In the genomic region with DNA sequence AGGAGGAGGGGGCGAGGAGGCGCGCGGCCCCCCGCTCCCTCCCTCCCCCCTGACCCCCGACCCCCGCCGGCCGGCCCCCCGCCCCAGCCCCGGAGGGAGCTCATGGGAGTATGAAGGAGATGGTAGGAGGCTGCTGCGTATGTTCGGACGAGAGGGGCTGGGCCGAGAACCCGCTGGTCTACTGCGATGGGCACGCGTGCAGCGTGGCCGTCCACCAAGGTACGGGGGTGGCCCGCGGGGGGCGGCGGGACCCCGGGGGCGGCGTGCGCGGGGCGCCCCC, we compare ENCODE assay signal across 7 cellular contexts. TPM values are rescaled to one million over a fixed set of nuclear protein-coding genes. Genes with fewer than 3 reads are reported as not detected.
DNase-seq lines count a peak whose midpoint lies in the region; ATAC-seq and TF ChIP-seq lines count a peak whose summit lies in the region.

No MANE protein-coding gene starts in this region.

- no peak overlapping the region for H3K27ac Mint-ChIP-seq in activated B cell treated with CpG ODN at 0.5 μM for 24 hours
- peak overlapping the region; percentile 100 for H3K27ac Mint-ChIP-seq in stimulated activated memory B cell treated with anti-CD40 and anti-IgM and Interleukin-4, amounts not matched to agents 10 μg/mL and 1 μg/mL and 100 μg/mL, for 72 hours

- CTCF ChIA-PET in HCT116 (lab: Charles Lee) (no interaction called here), activated B cell treated with CpG ODN at 0.5 μM for 24 hours (lab: Charles Lee) (interaction anchor here (0.6 to 1.9 kb wide), 4 partner anchors 26 to 147 kb away, joined by 3 to 10 read pairs (median 4); no protein-coding TSS in a partner anchor)

- H3K4me2 ChIP-seq in HCT116 (ENCODE audit: low read length): peak overlapping the region; percentile 96

- peaks cover 43% of the 10 kb centered on the region for H3K36me3 Mint-ChIP-seq in activated B cell treated with CpG ODN at 0.5 μM for 24 hours (ENCODE audit: low read depth)
- peaks cover 21% of the 10 kb centered on the region for H3K36me3 Mint-ChIP-seq in stimulated activated memory B cell treated with anti-CD40 and anti-IgM and Interleukin-4, amounts not matched to agents 10 μg/mL and 1 μg/mL and 100 μg/mL, for 72 hours

- no peak overlapping the region for H2AFZ ChIP-seq in HCT116 (ENCODE audit: low read depth, low read length, poor library complexity, severe bottlenecking)

- no peaks in the 10 kb centered on the region for H4K20me1 ChIP-seq in HCT116 (ENCODE audit: insufficient read depth)

- no peaks in the 10 kb centered on the region for H3K27me3 ChIP-seq in HCT116 (ENCODE audit: insufficient read depth, low read length)

- no peaks in the 10 kb centered on the region for H3K9me2 ChIP-seq in HCT116 (ENCODE audit: insufficient read depth)

- peaks cover 51% of the 10 kb centered on the region for H3K4me1 Mint-ChIP-seq in activated B cell treated with CpG ODN at 0.5 μM for 24 hours
- peaks cover 71% of the 10 kb centered on the region for H3K4me1 Mint-ChIP-seq in stimulated activated memory B cell treated with anti-CD40 and anti-IgM and Interleukin-4, amounts not matched to agents 10 μg/mL and 1 μg/mL and 100 μg/mL, for 72 hours

- peaks cover 10 to 25% of the 10 kb centered on the region in 2 experiments; a peak in 2 of 4 replicates for H3K36me3 ChIP-seq in HCT116 (ENCODE audit: control insufficient read depth in 1 of 2, insufficient read depth in 2 of 2, low read length in 2 of 2)

- H3K9me3 ChIP-seq in HCT116 (ENCODE audit: control insufficient read depth in 1 of 2, insufficient read depth in 1 of 2, low read depth in 1 of 2, low read length in 2 of 2): no peaks in the 10 kb centered on the region

- H3K9me3 Mint-ChIP-seq in activated B cell treated with CpG ODN at 0.5 μM for 24 hours: no peaks in the 10 kb centered on the region
- H3K9me3 Mint-ChIP-seq in stimulated activated memory B cell treated with anti-CD40 and anti-IgM and Interleukin-4, amounts not matched to agents 10 μg/mL and 1 μg/mL and 100 μg/mL, for 72 hours: no peaks in the 10 kb centered on the region

- peak overlapping the region; percentile 77 to 91 for H3K4me3 ChIP-seq in HCT116 (replicated peaks in 1 of 2; ENCODE audit: low read depth in 1 of 2, low read length in 2 of 2)

- no peak for TF ChIP-seq RAD21 in HCT116 (IDR thresholded peaks at IDR 0.05; ENCODE audit: low read depth)

- TF ChIP-seq CTCF in HCT116 (IDR thresholded peaks at IDR 0.05 in 2 of 3, conservative IDR thresholded peaks at IDR 0.05 in 1 of 3; ENCODE audit: borderline replicate concordance in 1 of 3, insufficient read depth in 1 of 3, low read depth in 2 of 3, low read length in 2 of 3) (no peak), activated B cell treated with CpG ODN at 0.5 μM for 24 hours (IDR thresholded peaks at IDR 0.05) (no peak)

- H3K4me1 ChIP-seq in HCT116 (ENCODE audit: control insufficient read depth in 1 of 2, insufficient read depth in 2 of 2, low read length in 2 of 2): peaks cover 25 to 54% of the 10 kb centered on the region in 2 experiments

- RAD21 ChIA-PET in HCT116 (lab: Charles Lee; ENCODE audit: low non-redundant PET in 1 of 2, low total read pairs in 2 of 2, uncharacterized antibody in 2 of 2, unreplicated experiment in 2 of 2): no interaction called here

- no peaks in the 10 kb centered on the region for H3K27me3 Mint-ChIP-seq in activated B cell treated with CpG ODN at 0.5 μM for 24 hours
- H3K27me3 Mint-ChIP-seq in stimulated activated memory B cell treated with anti-CD40 and anti-IgM and Interleukin-4, amounts not matched to agents 10 μg/mL and 1 μg/mL and 100 μg/mL, for 72 hours: no peaks in the 10 kb centered on the region

- DNase-seq in HCT116 (ENCODE audit: low read depth, low spot score) (no peak), activated B cell treated with CpG ODN at 0.5 μM for 24 hours (peak; percentile 48), hepatic stellate cell (ENCODE audit: low spot score) (peak; percentile 60), T1000 (lab: John Stamatoyannopoulos, UW) (no peak)

- peak overlapping the region; percentile 90 for H3K4me3 Mint-ChIP-seq in activated B cell treated with CpG ODN at 0.5 μM for 24 hours
- peak overlapping the region; percentile 91 for H3K4me3 Mint-ChIP-seq in stimulated activated memory B cell treated with anti-CD40 and anti-IgM and Interleukin-4, amounts not matched to agents 10 μg/mL and 1 μg/mL and 100 μg/mL, for 72 hours

- H3K9ac ChIP-seq in HCT116 (ENCODE audit: low read length): peak overlapping the region; percentile 85

- POLR2A ChIA-PET in HCT116 (lab: Charles Lee) (interaction anchor here (0.6 to 1.4 kb wide), 2 partner anchors 28 to 41 kb away, joined by 3 to 4 read pairs; no protein-coding TSS in a partner anchor), activated B cell treated with CpG ODN at 0.5 μM for 24 hours (lab: Charles Lee) (interaction anchor here (0.6 to 7.4 kb wide), 17 partner anchors 13 to 495 kb away, joined by 3 to 73 read pairs (median 5); partner anchors contain the start of genes CISD3, EPOP, LASP1 and PIP4K2B)

- ATAC-seq in HCT116 (peak; percentile 8), activated B cell treated with CpG ODN at 0.5 μM for 24 hours (ENCODE audit: low read depth) (no peak), GM18517 (IDR thresholded peaks at IDR 0.05; ENCODE audit: unreplicated experiment) (no peak), HG02973 (IDR thresholded peaks at IDR 0.05; ENCODE audit: unreplicated experiment) (no peak)
- ATAC-seq in stimulated activated memory B cell treated with anti-CD40 and anti-IgM and Interleukin-4, amounts not matched to agents 10 μg/mL and 1 μg/mL and 100 μg/mL, for 72 hours: no peak

- BruUV-seq in HCT116 (replicated peaks; lab: Mats Ljungman, UMichigan): no TSS peak

- intact Hi-C loops in HCT116 (cut with micrococcal nuclease): no loop called here
- intact Hi-C loops in activated B cell treated with CpG ODN at 0.5 μM for 24 hours (cut with micrococcal nuclease): loop anchor here (1.0 to 10.0 kb wide), 2 partner anchors 448 to 1159 kb away; partner anchors contain the start of genes IKZF3 and ZPBP2

- peak overlapping the region; percentile 99 for H3K27ac ChIP-seq in HCT116 (ENCODE audit: low read depth, low read length)

- H3K79me2 ChIP-seq in HCT116 (ENCODE audit: insufficient read depth, low read length): peaks cover 52% of the 10 kb centered on the region

- TF ChIP-seq POLR2A in HCT116 (IDR thresholded peaks at IDR 0.05; ENCODE audit: borderline replicate concordance, extremely low read depth, insufficient read depth, insufficient read length): no peak

TF ChIP-seq in HCT116, 20 proteins besides CTCF, POLR2A, EP300 and RAD21 (continues in another document):
- TF ChIP-seq SRF (IDR thresholded peaks at IDR 0.05; ENCODE audit: low read depth) (no peak), FOSL1 (IDR thresholded peaks at IDR 0.05; ENCODE audit: low read depth) (no peak), TCF7L2 (IDR thresholded peaks at IDR 0.05; ENCODE audit: borderline replicate concordance, extremely low read depth, insufficient read depth, insufficient read length) (no peak), ZNF274 (IDR thresholded peaks at IDR 0.05; ENCODE audit: low read depth, low read length) (no peak), CEBPB (IDR thresholded peaks at IDR 0.05; ENCODE audit: low read depth) (no peak), CBX3 (IDR thresholded peaks at IDR 0.05; ENCODE audit: low read depth) (no peak), SIN3A (IDR thresholded peaks at IDR 0.05; ENCODE audit: low read depth) (no peak), EZH2phosphoT487 (IDR thresholded peaks at IDR 0.05; ENCODE audit: borderline replicate concordance) (no peak), ZBTB33 (IDR thresholded peaks at IDR 0.05; ENCODE audit: extremely low read depth, insufficient replicate concordance, low read length) (no peak)
- TF ChIP-seq, protein P1, sequence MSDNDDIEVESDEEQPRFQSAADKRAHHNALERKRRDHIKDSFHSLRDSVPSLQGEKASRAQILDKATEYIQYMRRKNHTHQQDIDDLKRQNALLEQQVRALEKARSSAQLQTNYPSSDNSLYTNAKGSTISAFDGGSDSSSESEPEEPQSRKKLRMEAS (IDR thresholded peaks at IDR 0.05): no peak

RNA-seq across cellular contexts. Expression of gene MLLT6, which starts 0.4 kb away (rescaled TPM):
- total RNA-seq in HCT116 (2021; ENCODE audit: unreplicated experiment): 110 TPM
- polyA plus RNA-seq in HCT116 (2012): 45.6 and 52.4 TPM in 2 replicates
- 166 and 192 TPM in 2 replicates for total RNA-seq in activated B cell treated with CpG ODN at 0.5 μM for 24 hours

RNA-seq across cellular contexts. Expression of gene CISD3, which starts 24.7 kb away (rescaled TPM):
- total RNA-seq in HCT116 (2021; ENCODE audit: unreplicated experiment) (50.2 TPM), activated B cell treated with CpG ODN at 0.5 μM for 24 hours (11.2 and 12.1 TPM in 2 replicates)
- 24.8 and 31.7 TPM in 2 replicates for polyA plus RNA-seq in HCT116 (2012)

RNA-seq across cellular contexts. Expression of gene EPOP, which starts 30.7 kb away (rescaled TPM):
- 37.9 TPM for total RNA-seq in HCT116 (2021; ENCODE audit: unreplicated experiment)
- polyA plus RNA-seq in HCT116 (2012): 15.2 and 19.0 TPM in 2 replicates
- total RNA-seq in activated B cell treated with CpG ODN at 0.5 μM for 24 hours: 2.8 and 3.0 TPM in 2 replicates

RNA-seq across cellular contexts. Expression of gene PCGF2, which starts 42.7 kb away (rescaled TPM):
- total RNA-seq in HCT116 (2021; ENCODE audit: unreplicated experiment) (64.6 TPM), activated B cell treated with CpG ODN at 0.5 μM for 24 hours (not detected in 2 replicates)
- polyA plus RNA-seq in HCT116 (2012): 60.2 and 61.4 TPM in 2 replicates

RNA-seq across cellular contexts. Expression of gene PSMB3, which starts 47.1 kb away (rescaled TPM):
- total RNA-seq in HCT116 (2021; ENCODE audit: unreplicated experiment): 346 TPM
- 387 and 435 TPM in 2 replicates for polyA plus RNA-seq in HCT116 (2012)
- 234 and 250 TPM in 2 replicates for total RNA-seq in activated B cell treated with CpG ODN at 0.5 μM for 24 hours

Comparison
In these comparisons a context has a peak if more than half of its experiments do, and no peak if none do; other contexts are left out.
1. DNase-seq: peak in activated B cell treated with CpG ODN at 0.5 μM for 24 hours (single experiment) and hepatic stellate cell (single experiment); none in HCT116 (single experiment) and T1000 (single experiment).